18 cellular contexts compared by ENCODE assay signal in the genomic region with DNA sequence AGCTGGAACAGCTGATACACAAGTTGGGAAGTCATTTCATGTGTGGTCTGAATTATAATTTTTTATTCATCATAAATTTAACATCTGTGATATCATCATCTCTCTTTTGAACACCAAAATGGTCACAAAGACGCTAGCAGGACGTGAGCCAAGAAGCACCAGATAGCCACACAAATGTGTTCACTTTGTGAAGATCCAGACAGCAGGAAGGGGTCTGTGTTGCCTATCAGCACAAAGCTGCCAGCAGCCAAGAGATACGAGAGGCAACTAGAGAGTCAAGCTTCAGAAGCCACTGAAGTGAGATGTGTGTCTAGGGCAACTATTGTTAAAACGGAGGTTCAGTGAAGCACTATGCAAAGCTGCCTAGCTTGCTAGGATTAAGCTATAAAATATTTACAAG. TPM values are rescaled to one million over a fixed set of nuclear protein-coding genes. Genes with fewer than 3 reads are reported as not detected.
DNase-seq lines count a peak whose midpoint lies in the region; TF ChIP-seq lines count a peak whose summit lies in the region.
"Had no signal": no experiment of that assay in that cellular context is flagged by ENCODE, and none has a peak within 500 bp of the region (broad histone marks: within the 10 kb centered on the region; RNA-seq: fewer than 3 reads in every experiment).

No MANE protein-coding gene starts in this region.

- TF ChIP-seq CTCF in BE2C (IDR thresholded peaks at IDR 0.05; ENCODE audit: low read depth, low read length) = no peak
- no peak for TF ChIP-seq CTCF in prostate gland (IDR thresholded peaks at IDR 0.05)
- TF ChIP-seq CTCF in suprapubic skin (IDR thresholded peaks at IDR 0.05) = no peak
- TF ChIP-seq CTCF in adrenal gland (IDR thresholded peaks at IDR 0.05) = no peak

- 52% methylated on average over 4 of the region's 4 CpGs for WGBS in prostate gland
- 87% methylated on average over 4 of the region's 4 CpGs for WGBS in suprapubic skin
- WGBS in adrenal gland, 4 donors = 78 to 82% (median 79%) methylated on average over 4 of the region's 4 CpGs

- no peak for TF ChIP-seq EP300 in suprapubic skin (IDR thresholded peaks at IDR 0.05)

- DNase-seq in BE2C (peak; percentile 33), SK-N-MC (ENCODE audit: low read depth, low spot score) (no peak), myocyte (ENCODE audit: low read depth) (peak; percentile 2), prostate gland (ENCODE audit: low spot score) (peak; percentile 4), erythroblast (lab: John Stamatoyannopoulos, UW) (no peak), suprapubic skin (ENCODE audit: low spot score in 2 of 2) (no peak), adrenal gland (no peak)
- DNase-seq: AML-193; CD4-positive, alpha-beta memory T cell; DMS153; DMS79; GDM1; H9 had no signal

- H3K9me3 ChIP-seq in BE2C = no peaks in the 10 kb centered on the region
- H3K9me3 ChIP-seq in SK-N-MC (ENCODE audit: low read depth, low read length) = no peaks in the 10 kb centered on the region
- no peaks in the 10 kb centered on the region for H3K9me3 ChIP-seq in prostate gland
- H3K9me3 ChIP-seq in suprapubic skin = no peaks in the 10 kb centered on the region
- no peaks in the 10 kb centered on the region for H3K9me3 ChIP-seq in adrenal gland (replicated peaks in 1 of 3)
- H3K9me3 ChIP-seq: A549, BLaER1 had no signal

- intact Hi-C loops in prostate gland (cut with DNase I) = no loop called here
- intact Hi-C loops in adrenal gland (cut with DNase I) = no loop called here

- H3K9ac ChIP-seq in SK-N-MC (ENCODE audit: insufficient read length) = no peak overlapping the region
- H3K9ac ChIP-seq: BLaER1 had no signal

- no peaks in the 10 kb centered on the region; the same call in 1 of the 2 replicates for H3K36me3 ChIP-seq in BE2C
- H3K36me3 ChIP-seq in SK-N-MC (ENCODE audit: insufficient read depth, low read length) = peaks cover 64% of the 10 kb centered on the region
- H3K36me3 ChIP-seq in prostate gland = no peaks in the 10 kb centered on the region
- H3K36me3 ChIP-seq in suprapubic skin = peaks cover 40% of the 10 kb centered on the region
- H3K36me3 ChIP-seq in adrenal gland (replicated peaks in 1 of 2) = no peaks in the 10 kb centered on the region

- H3K4me3 ChIP-seq in BE2C (ENCODE audit: low read depth, low read length) (no peak overlapping the region), SK-N-MC (no peak overlapping the region), prostate gland (no peak overlapping the region), suprapubic skin (no peak overlapping the region), adrenal gland (no peak overlapping the region)
- H3K4me3 ChIP-seq: A549, BLaER1 had no signal

- no peaks in the 10 kb centered on the region for H3K27me3 ChIP-seq in BE2C
- H3K27me3 ChIP-seq in prostate gland (replicated peaks; ENCODE audit: insufficient read depth) = no peaks in the 10 kb centered on the region
- H3K27me3 ChIP-seq in suprapubic skin = no peaks in the 10 kb centered on the region
- H3K27me3 ChIP-seq in adrenal gland = no peaks in the 10 kb centered on the region
- H3K27me3 ChIP-seq: BLaER1 had no signal

- TF ChIP-seq POLR2A in prostate gland (IDR thresholded peaks at IDR 0.05) (no peak), erythroblast (IDR thresholded peaks at IDR 0.05; ENCODE audit: low read length) (no peak), suprapubic skin (IDR thresholded peaks at IDR 0.05) (no peak), adrenal gland (IDR thresholded peaks at IDR 0.05) (no peak)

- H3K27ac ChIP-seq in SK-N-MC (peak overlapping the region; percentile 25; the same call in 1 of the 2 replicates), prostate gland (no peak overlapping the region), suprapubic skin (no peak overlapping the region), adrenal gland (no peak overlapping the region)
- H3K27ac ChIP-seq: 22Rv1, A549, BLaER1 had no signal

- H3K4me1 ChIP-seq in BE2C (no peaks in the 10 kb centered on the region), prostate gland (replicated peaks) (no peaks in the 10 kb centered on the region), suprapubic skin (no peaks in the 10 kb centered on the region), adrenal gland (replicated peaks in 1 of 2) (no peaks in the 10 kb centered on the region)
- H3K4me1 ChIP-seq: A549, BLaER1 had no signal

RNA-seq across cellular contexts. Expression of a gene that starts 45.3 kb away (rescaled TPM):
- polyA plus RNA-seq in BE2C (2012; ENCODE audit: insufficient read depth, insufficient read length, low read depth) = 11.0 TPM
- total RNA-seq in myocyte = 14.0 and 15.4 TPM in 2 replicates
- 5.5 TPM for polyA plus RNA-seq in myocyte (2012)
- 10 to 100 TPM; 15.3 to 20.6 TPM for total RNA-seq in prostate gland
- 10 to 100 TPM; 13.5 to 19.4 (median 15.1) TPM for total RNA-seq in suprapubic skin
- total RNA-seq in adrenal gland = 10 to 100 TPM in 6 of 8 donors, 1 to 10 TPM in 2; 8.2 to 13.7 (median 10.4) TPM
- 10 to 100 TPM in 1 of 3 donors, 1 to 10 TPM in 2; 2.9 to 12.7 (median 3.0) TPM for polyA plus RNA-seq in adrenal gland

RNA-seq across cellular contexts. Expression of a gene that starts 53.8 kb away (rescaled TPM):
- polyA plus RNA-seq in BE2C (2012; ENCODE audit: insufficient read depth, insufficient read length, low read depth) = 0.42 TPM
- total RNA-seq in myocyte (1.6 and 1.9 TPM in 2 replicates), prostate gland (1 to 10 TPM; 1.1 to 8.1 TPM), suprapubic skin (1 to 10 TPM in 1 of 4 donors, under 1 TPM in 3; 0.34 to 1.5 (median 0.59) TPM), adrenal gland (under 1 TPM in 4 of 8 donors, not detected in 4; 0.10 to 0.35 (median 0.14) TPM)
- polyA plus RNA-seq in myocyte (2012) = 1.0 TPM
- polyA plus RNA-seq in adrenal gland = under 1 TPM in 2 of 3 donors, not detected in 1; 0.08 to 0.37 TPM
- total RNA-seq: CD4-positive, alpha-beta memory T cell; HT-29 had no signal
- polyA plus RNA-seq: CD14-positive monocyte; CD4-positive, alpha-beta memory T cell had no signal

Comparison
In these comparisons a context has a peak if more than half of its experiments do, and no peak if none do; other contexts are left out.
1. DNase-seq: peak in BE2C (single experiment), myocyte (single experiment) and prostate gland (single experiment); none in SK-N-MC (single experiment), erythroblast (0 of 2), suprapubic skin (0 of 2) and adrenal gland (0 of 7).